Comparison of ENCODE assay signal across 8 cellular contexts in the genomic region with DNA sequence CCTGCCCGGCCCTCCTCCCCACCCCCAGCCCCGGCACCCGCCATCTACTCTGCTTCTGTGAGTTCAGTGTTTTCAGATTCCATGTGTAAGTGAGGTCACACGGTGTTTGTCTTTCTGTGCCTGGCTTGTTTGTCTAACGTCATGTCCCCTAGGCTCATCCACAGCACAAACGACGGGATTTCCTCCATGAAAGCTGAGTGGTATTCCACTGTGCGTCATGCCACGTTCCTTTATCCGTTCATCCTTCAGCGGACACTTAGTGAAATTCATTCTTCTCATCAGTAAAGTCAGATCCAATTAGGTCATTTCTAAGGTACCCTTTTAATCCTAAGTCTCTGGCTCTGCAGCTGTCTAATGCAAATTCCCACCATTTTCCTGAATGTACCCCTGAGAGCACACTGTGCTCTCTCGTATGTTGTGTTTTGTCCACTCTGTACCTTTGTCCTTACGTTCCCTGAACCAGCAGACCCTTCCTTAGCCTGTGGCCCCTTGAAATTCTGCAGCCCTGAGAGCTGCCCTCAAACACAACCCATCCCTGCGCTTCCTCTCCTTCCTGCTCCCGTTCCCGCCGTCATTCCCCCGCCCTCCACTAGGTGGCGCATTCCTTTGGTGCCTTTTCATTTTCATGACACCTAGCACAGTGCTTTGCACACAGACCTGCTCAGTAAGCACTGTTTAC. TPM values are rescaled to one million over a fixed set of nuclear protein-coding genes. Genes with fewer than 3 reads are reported as not detected.
DNase-seq lines count a peak whose midpoint lies in the region; ATAC-seq, FAIRE-seq and TF ChIP-seq lines count a peak whose summit lies in the region.

No MANE protein-coding gene starts in this region.

- peak overlapping the region; percentile 28 for H3K27ac Mint-ChIP-seq in activated T-helper 17 cell treated with anti-CD3 and anti-CD28 coated beads, Interleukin-2, amount 50 U/mL, for 72 hours

- no peaks in the 10 kb centered on the region for H3K4me1 ChIP-seq in foreskin keratinocyte

- ATAC-seq in HG03342 (IDR thresholded peaks at IDR 0.05; ENCODE audit: unreplicated experiment): peak; percentile 48
- peak; percentile 72 for ATAC-seq in activated T-helper 17 cell treated with anti-CD3 and anti-CD28 coated beads, Interleukin-2, amount 50 U/mL, for 72 hours (replicated peaks)
- ATAC-seq in foreskin keratinocyte: peak; percentile 90
- no peak for ATAC-seq in GM18519 (IDR thresholded peaks at IDR 0.05; ENCODE audit: low FRiP score, unreplicated experiment)

- intact Hi-C loops in posterior vena cava (cut with DNase I): no loop called here

- H3K36me3 Mint-ChIP-seq in activated T-helper 17 cell treated with anti-CD3 and anti-CD28 coated beads, Interleukin-2, amount 50 U/mL, for 72 hours (ENCODE audit: low read depth): peaks cover 79% of the 10 kb centered on the region

- no peaks in the 10 kb centered on the region for H3K27me3 Mint-ChIP-seq in activated T-helper 17 cell treated with anti-CD3 and anti-CD28 coated beads, Interleukin-2, amount 50 U/mL, for 72 hours

- peaks cover 5% of the 10 kb centered on the region for H3K4me1 Mint-ChIP-seq in activated T-helper 17 cell treated with anti-CD3 and anti-CD28 coated beads, Interleukin-2, amount 50 U/mL, for 72 hours

- no peaks in the 10 kb centered on the region for H3K27me3 ChIP-seq in foreskin keratinocyte

- no peak overlapping the region for H3K27ac ChIP-seq in foreskin keratinocyte

- no peaks in the 10 kb centered on the region for H3K9me3 Mint-ChIP-seq in activated T-helper 17 cell treated with anti-CD3 and anti-CD28 coated beads, Interleukin-2, amount 50 U/mL, for 72 hours

- peak; percentile 13 for DNase-seq in GDM1 (lab: John Stamatoyannopoulos, UW)
- peak; percentile 65 for DNase-seq in RPMI8226
- peak in 1 of 2 donors; percentile 18 for DNase-seq in foreskin keratinocyte
- peak; percentile 89 for DNase-seq in posterior vena cava (ENCODE audit: low spot score)
- peak; percentile 59 for DNase-seq in urothelium cell line (ENCODE audit: low spot score)

- no peak for FAIRE-seq in urothelium cell line (lab: Jason Lieb, UNC)

- TF ChIP-seq CTCF in foreskin keratinocyte (conservative IDR thresholded peaks at IDR 0.05): peak; percentile 83

- H3K4me3 Mint-ChIP-seq in activated T-helper 17 cell treated with anti-CD3 and anti-CD28 coated beads, Interleukin-2, amount 50 U/mL, for 72 hours: no peak overlapping the region

RNA-seq across cellular contexts. Expression of a gene that starts 44.1 kb away (rescaled TPM):
- total RNA-seq in activated T-helper 17 cell treated with anti-CD3 and anti-CD28 coated beads, Interleukin-2, amount 50 U/mL, for 72 hours: 10 to 100 TPM; 67.2 to 70.6 TPM
- total RNA-seq in foreskin keratinocyte (59.5 and 65.6 TPM in 2 replicates), posterior vena cava (10 to 100 TPM; 71.3 to 87.8 TPM)
- polyA plus RNA-seq in foreskin keratinocyte: 54.4 and 58.4 TPM in 2 replicates

RNA-seq across cellular contexts. Expression of a gene that starts 46.0 kb away (rescaled TPM):
- 10 to 100 TPM; 26.1 to 45.7 TPM for total RNA-seq in activated T-helper 17 cell treated with anti-CD3 and anti-CD28 coated beads, Interleukin-2, amount 50 U/mL, for 72 hours
- total RNA-seq in foreskin keratinocyte (35.8 and 38.9 TPM in 2 replicates), posterior vena cava (10 to 100 TPM; 14.1 to 16.3 TPM)
- polyA plus RNA-seq in foreskin keratinocyte: 36.8 and 37.0 TPM in 2 replicates
